Comparison of ENCODE assay signal across 8 cellular contexts in the genomic region with DNA sequence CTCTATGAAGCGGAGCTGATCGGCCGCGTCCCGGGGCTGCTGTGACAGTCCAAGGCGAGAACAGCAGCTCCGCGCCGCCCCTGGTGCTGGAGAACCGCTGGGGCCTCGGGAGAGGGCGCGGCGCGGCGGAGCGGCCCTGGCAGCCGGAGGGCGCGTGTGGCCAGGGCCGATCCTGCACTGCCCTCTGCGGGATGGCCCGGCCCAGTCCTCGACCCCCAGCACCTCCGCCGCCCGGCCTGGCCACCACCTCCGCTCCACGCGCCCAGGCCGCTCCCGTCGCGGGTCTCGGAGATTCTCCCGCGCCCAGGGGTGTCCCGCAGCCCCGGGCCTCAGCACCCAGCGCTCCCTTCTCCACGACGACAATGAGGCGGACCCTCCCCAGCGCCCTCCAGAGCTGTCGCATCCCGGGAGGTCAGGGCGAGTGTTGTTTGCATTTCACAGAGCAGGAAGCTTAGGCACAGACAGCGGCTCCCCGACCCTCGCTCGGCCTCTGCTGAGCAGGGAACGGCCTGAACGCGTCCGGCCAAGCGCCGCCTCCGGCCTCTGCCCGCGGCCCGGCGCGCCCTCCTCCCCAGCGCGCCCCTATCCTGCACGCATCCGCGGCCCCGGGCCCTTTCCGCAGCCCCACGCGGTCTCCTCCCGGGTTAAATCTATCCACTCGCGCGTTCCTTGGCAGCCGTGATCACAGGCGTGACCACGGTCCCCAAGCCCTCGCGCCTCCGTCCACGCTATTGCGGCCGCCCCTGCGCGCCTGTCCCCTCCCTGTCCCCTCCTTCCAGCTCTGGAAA.
DNase-seq lines count a peak whose midpoint lies in the region; ATAC-seq, FAIRE-seq and TF ChIP-seq lines count a peak whose summit lies in the region.

No MANE protein-coding gene starts in this region.

- no peak overlapping the region for H2BK5ac ChIP-seq in H1 (ENCODE audit: low read depth, low read length)

- no peak overlapping the region for H3K4ac ChIP-seq in H1 (replicated peaks; ENCODE audit: insufficient read length, low read depth, low read length)

- H2BK20ac ChIP-seq in H1 (ENCODE audit: low read length), result no peak overlapping the region

- TF ChIP-seq RAD21 in H1 (IDR thresholded peaks at IDR 0.05 in 1 of 2, conservative IDR thresholded peaks at IDR 0.05 in 1 of 2; ENCODE audit: low read depth in 2 of 2, low read length in 2 of 2), result peak; percentile 57 to 69

- H3K4me3 ChIP-seq in H1 (ENCODE audit: extremely low read depth in 1 of 4, insufficient read depth in 2 of 4, low read depth in 3 of 4, low read length in 4 of 4) (peak overlapping the region; percentile 7 to 59 (median 34); a peak in 7 of 8 replicates), suprapubic skin (peak overlapping the region; percentile 44)

- no peak overlapping the region for H3K14ac ChIP-seq in H1 (ENCODE audit: insufficient read length)

- no peak overlapping the region for H4K91ac ChIP-seq in H1 (replicated peaks; ENCODE audit: insufficient read length, low read length)

- peak overlapping the region; percentile 31; the same call in 1 of the 2 replicates for H4K8ac ChIP-seq in H1 (ENCODE audit: extremely low read depth, insufficient read depth, low read length)

- peaks cover 10 to 15% of the 10 kb centered on the region in 2 experiments for H4K20me1 ChIP-seq in H1 (replicated peaks in 1 of 2; ENCODE audit: control insufficient read depth in 1 of 2, insufficient read depth in 2 of 2, low read length in 2 of 2)

- H3K56ac ChIP-seq in H1 (replicated peaks; ENCODE audit: insufficient read length, low read depth, low read length), result no peak overlapping the region

- H2AK5ac ChIP-seq in H1 (ENCODE audit: low read depth, low read length), result no peak overlapping the region

- 5% methylated on average over 34 of the region's 87 CpGs; no CpG with 5 or more reads in 1 of the 2 experiments for WGBS in H1 (ENCODE audit: extremely low coverage in 1 of 2, insufficient coverage in 1 of 2, insufficient read length in 1 of 2, insufficient replicate concordance in 2 of 2, low coverage in 1 of 2, low lambda C conversion rate in 2 of 2, missing lambda C conversion rate in 1 of 2), 2 experiments
- WGBS in suprapubic skin, result 6% methylated on average over 29 of the region's 87 CpGs

- POLR2A ChIA-PET in H1 (lab: Charles Lee; ENCODE audit: partially characterized antibody), result interaction anchor here (0.5 to 1.3 kb wide), 6 partner anchors 10 to 235 kb away, joined by 3 to 7 read pairs (median 3); no protein-coding TSS in a partner anchor

- H3K9ac ChIP-seq in H1 (replicated peaks in 1 of 4; ENCODE audit: extremely low read depth in 1 of 4, low read depth in 3 of 4, low read length in 3 of 4), result no peak overlapping the region

- no peak overlapping the region for H4K5ac ChIP-seq in H1 (ENCODE audit: insufficient read length, low read depth, low read length)

- intact Hi-C loops in left colon (cut with DNase I, micrococcal nuclease), result loop anchor here in 1 of 2 donors (10.0 kb wide), 1 partner anchor 223 kb away; no protein-coding TSS in a partner anchor

- no peaks in the 10 kb centered on the region for H3K79me2 ChIP-seq in H1 (ENCODE audit: control insufficient read depth in 1 of 2, insufficient read depth in 2 of 2, low read length in 2 of 2)

- peak; percentile 43 for DNase-seq in HK-2 (ENCODE audit: unreplicated experiment)
- DNase-seq in H1 (ENCODE audit: low read depth in 1 of 2, low spot score in 2 of 2), result peak in 1 of 2 experiments; percentile 61
- no peak for DNase-seq in left colon
- DNase-seq in suprapubic skin (ENCODE audit: low spot score in 2 of 2), result peak in 1 of 2 donors; percentile 60
- DNase-seq in stimulated activated CD4-positive, alpha-beta T cell treated with anti-CD3 and anti-CD28 coated beads, Interleukin-2, amount 100 ng/mL, for 48 hours, result no peak
- DNase-seq in NCI-H2029 treated with DMSO at 0.1 percent for 48 hours (lab: John Stamatoyannopoulos, UW), result no peak
- no peak for DNase-seq in NCI-H748 treated with DMSO at 0.1 percent for 48 hours (lab: John Stamatoyannopoulos, UW)

- peak overlapping the region; percentile 59 to 88 for H3K4me2 ChIP-seq in H1 (ENCODE audit: insufficient read depth in 1 of 2, low read depth in 2 of 2, low read length in 2 of 2)

- ATAC-seq in left colon (peak; percentile 56), GM21825 (IDR thresholded peaks at IDR 0.05; ENCODE audit: unreplicated experiment) (no peak)

- H3K36me3 ChIP-seq in H1 (ENCODE audit: control insufficient read depth in 2 of 4, insufficient read depth in 4 of 4, low read length in 3 of 4), result no peaks in the 10 kb centered on the region
- H3K36me3 ChIP-seq in suprapubic skin, result no peaks in the 10 kb centered on the region

- H3K27me3 ChIP-seq in H1 (replicated peaks in 1 of 4; ENCODE audit: control insufficient read depth in 3 of 4, extremely low read depth in 1 of 4, insufficient read depth in 3 of 4, low read length in 3 of 4) (peaks cover 25 to 62% (median 54%) of the 10 kb centered on the region in 4 experiments), suprapubic skin (peaks cover 36% of the 10 kb centered on the region)

- H3K79me1 ChIP-seq in H1 (ENCODE audit: low read depth, low read length), result no peaks in the 10 kb centered on the region

- peak; percentile 35 to 64 (median 54) for TF ChIP-seq CTCF in H1 (IDR thresholded peaks at IDR 0.05; ENCODE audit: control extremely low read depth in 1 of 3, insufficient read depth in 1 of 3, low read depth in 1 of 3, low read length in 3 of 3)
- peak in 1 of 2 donors; percentile 6 for TF ChIP-seq CTCF in suprapubic skin (IDR thresholded peaks at IDR 0.05)

- H2BK12ac ChIP-seq in H1 (ENCODE audit: low read depth, low read length), result no peak overlapping the region

- TF ChIP-seq EP300 in H1 (IDR thresholded peaks at IDR 0.05; ENCODE audit: borderline replicate concordance in 1 of 2, low read depth in 2 of 2, low read length in 2 of 2) (no peak), suprapubic skin (IDR thresholded peaks at IDR 0.05) (no peak)

- H3K9me3 ChIP-seq in H1 (ENCODE audit: insufficient read depth in 2 of 2, low read depth in 1 of 2, low read length in 1 of 2), result no peaks in the 10 kb centered on the region
- H3K9me3 ChIP-seq in suprapubic skin, result peaks cover under 1% of the 10 kb centered on the region

- H2AFZ ChIP-seq in H1 (ENCODE audit: low read length), result no peak overlapping the region

- no peak overlapping the region for H3K27ac ChIP-seq in H1 (ENCODE audit: low read depth, low read length)
- H3K27ac ChIP-seq in suprapubic skin, result no peak overlapping the region

- H3K23ac ChIP-seq in H1 (ENCODE audit: insufficient read length), result no peak overlapping the region

- H3K4me1 ChIP-seq in H1 (replicated peaks in 1 of 4; ENCODE audit: control insufficient read depth in 3 of 4, insufficient read depth in 4 of 4, low read length in 3 of 4), result peaks cover 0 to 8% (median 1%) of the 10 kb centered on the region in 4 experiments; a peak in 5 of 7 replicates
- peaks cover 47% of the 10 kb centered on the region for H3K4me1 ChIP-seq in suprapubic skin

- FAIRE-seq in H1 (lab: Jason Lieb, UNC), result no peak

- CTCF ChIA-PET in H1 (lab: Charles Lee; ENCODE audit: partially characterized antibody), result interaction anchor here (0.6 to 7.9 kb wide), 21 partner anchors 9 to 1038 kb away, joined by 3 to 78 read pairs (median 4); partner anchors contain the start of gene ATXN10

- no peak for TF ChIP-seq POLR2A in H1 (IDR thresholded peaks at IDR 0.05; ENCODE audit: control extremely low read depth in 1 of 2, low read depth in 2 of 2, low read length in 2 of 2)
- TF ChIP-seq POLR2A in suprapubic skin (IDR thresholded peaks at IDR 0.05), result no peak

- no peak overlapping the region for H3K18ac ChIP-seq in H1 (ENCODE audit: extremely low read depth, low read length)

- no peak overlapping the region for H2BK15ac ChIP-seq in H1 (ENCODE audit: low read length)

- H2BK120ac ChIP-seq in H1 (replicated peaks; ENCODE audit: low read depth, low read length), result no peak overlapping the region

- peaks cover 13% of the 10 kb centered on the region; the same call in 1 of the 2 replicates for H3K23me2 ChIP-seq in H1 (ENCODE audit: low read depth, low read length)

TF ChIP-seq in H1, 55 proteins besides CTCF, POLR2A, EP300 and RAD21 (continues in another document):
- no peak for TF ChIP-seq YY1 (IDR thresholded peaks at IDR 0.05; ENCODE audit: low read depth, low read length)
- TF ChIP-seq SRF (IDR thresholded peaks at IDR 0.05; ENCODE audit: low read depth, low read length), result no peak
- no peak for TF ChIP-seq GTF2F1 (IDR thresholded peaks at IDR 0.05; ENCODE audit: borderline replicate concordance, low read depth, low read length)
- no peak for TF ChIP-seq BACH1 (IDR thresholded peaks at IDR 0.05; ENCODE audit: low read length)
- no peak for TF ChIP-seq SP2 (IDR thresholded peaks at IDR 0.05; ENCODE audit: low read length)
- peak; percentile 48 for TF ChIP-seq KDM4A (IDR thresholded peaks at IDR 0.05; ENCODE audit: low read depth, low read length, severe bottlenecking)
- TF ChIP-seq POLR2AphosphoS5 (IDR thresholded peaks at IDR 0.05; ENCODE audit: low read depth, low read length), result no peak
- TF ChIP-seq ASH2L (IDR thresholded peaks at IDR 0.05; ENCODE audit: low read length), result no peak
- no peak for TF ChIP-seq SP1 (IDR thresholded peaks at IDR 0.05; ENCODE audit: low read depth, low read length)
- no peak for TF ChIP-seq SAP30 (IDR thresholded peaks at IDR 0.05; ENCODE audit: insufficient read depth, insufficient replicate concordance, low read length)
- TF ChIP-seq MAX (IDR thresholded peaks at IDR 0.05), result 0 out of 2 replicates have a peak, but pooled peaks have one; percentile 24
- no peak for TF ChIP-seq EGR1 (IDR thresholded peaks at IDR 0.05; ENCODE audit: borderline replicate concordance, low read depth, low read length)
- TF ChIP-seq EZH2 (IDR thresholded peaks at IDR 0.05; ENCODE audit: low read depth, low read length, severe bottlenecking), result peak; percentile 78
- TF ChIP-seq SIN3A (conservative IDR thresholded peaks at IDR 0.05 in 1 of 2, IDR thresholded peaks at IDR 0.05 in 1 of 2; ENCODE audit: low read depth in 1 of 2, low read length in 2 of 2), result no peak
- TF ChIP-seq E2F6 (IDR thresholded peaks at IDR 0.05), result 0 out of 2 replicates have a peak, but pooled peaks have one; percentile 20
- no peak for TF ChIP-seq SIX5 (IDR thresholded peaks at IDR 0.05; ENCODE audit: low read depth, low read length)
- peak; percentile 70 for TF ChIP-seq SUZ12 (IDR thresholded peaks at IDR 0.05; ENCODE audit: low read length)
